ENCODE assay signal across 10 cellular contexts in the genomic region with DNA sequence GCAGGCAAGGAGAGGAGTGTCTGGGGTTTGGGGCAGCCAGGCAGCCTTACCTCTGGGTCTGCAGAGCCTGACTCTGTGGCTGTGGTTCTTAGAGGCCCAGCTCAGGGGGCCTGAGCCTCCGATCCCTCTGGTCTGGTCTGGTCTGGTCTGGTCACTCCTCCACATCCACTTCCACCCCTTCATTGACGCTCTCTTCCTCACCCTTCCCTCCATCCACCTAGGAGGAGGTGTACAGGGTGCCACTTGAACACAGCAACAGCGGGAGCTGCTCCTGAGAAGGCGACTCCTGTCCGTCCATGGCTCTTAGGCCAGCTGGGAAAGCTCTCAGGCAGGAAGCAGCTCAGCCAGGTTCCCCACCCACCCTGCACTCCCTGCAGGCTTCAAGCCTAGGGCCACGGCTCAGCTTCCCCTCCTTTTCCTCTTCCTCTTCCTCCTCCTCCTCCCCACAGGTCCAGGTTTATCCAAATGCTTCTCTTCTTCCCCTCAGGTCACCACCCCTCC. TPM values are rescaled to one million over a fixed set of nuclear protein-coding genes. Genes with fewer than 3 reads are reported as not detected.
DNase-seq lines count a peak whose midpoint lies in the region; ATAC-seq and TF ChIP-seq lines count a peak whose summit lies in the region.
"Had no signal": no experiment of that assay in that cellular context is flagged by ENCODE, and none has a peak within 500 bp of the region (broad histone marks: within the 10 kb centered on the region; RNA-seq: fewer than 3 reads in every experiment).

No MANE protein-coding gene starts in this region.

- H3K4me1 Mint-ChIP-seq in brain (peaks cover 14% of the 10 kb centered on the region), nephron progenitor cell (peaks cover 75% of the 10 kb centered on the region)

- H3K9me1 ChIP-seq in IMR-90 (ENCODE audit: insufficient read depth, low read length): peaks cover 14% of the 10 kb centered on the region

- DNase-seq in COLO668 (lab: John Stamatoyannopoulos, UW; ENCODE audit: unreplicated experiment) (peak; percentile 45), IMR-90 (peak; percentile 3), nephron progenitor cell (no peak), NK-92 (lab: John Stamatoyannopoulos, UW; ENCODE audit: unreplicated experiment) (no peak)
- no peak for DNase-seq in stimulated activated CD4-positive, alpha-beta T cell treated with anti-CD3 and anti-CD28 coated beads, Interleukin-15, amount 100 ng/mL, for 24 hours
- DNase-seq: effector CD8-positive, alpha-beta T cell; T-helper 9 cell had no signal

- H3K23ac ChIP-seq in IMR-90 (ENCODE audit: low read depth, low read length): no peak overlapping the region

- no peak overlapping the region for H3K4me3 ChIP-seq in IMR-90 (ENCODE audit: insufficient read depth, low read depth, low read length)
- H3K4me3 ChIP-seq: hepatocyte had no signal

- H2BK20ac ChIP-seq in IMR-90 (ENCODE audit: low read depth, low read length): peak overlapping the region; percentile 60

- no peaks in the 10 kb centered on the region for H3K36me3 Mint-ChIP-seq in brain
- H3K36me3 Mint-ChIP-seq in nephron progenitor cell (ENCODE audit: low read depth): no peaks in the 10 kb centered on the region

- intact Hi-C loops in IMR-90 (cut with micrococcal nuclease): loop anchor here (10.0 kb wide), 1 partner anchor 547 kb away; no protein-coding TSS in a partner anchor

- peak overlapping the region; percentile 72 for H4K91ac ChIP-seq in IMR-90 (ENCODE audit: insufficient read depth, low read depth, low read length)

- H3K9me3 Mint-ChIP-seq in brain (no peaks in the 10 kb centered on the region), nephron progenitor cell (no peaks in the 10 kb centered on the region)

- peak overlapping the region; percentile 27; the same call in 1 of the 2 replicates for H3K18ac ChIP-seq in IMR-90 (ENCODE audit: low read depth, low read length)

- peak overlapping the region; percentile 90 for H3K4ac ChIP-seq in IMR-90 (ENCODE audit: low read depth, low read length)

- peak overlapping the region in 3 of 5 experiments; percentile 2 to 75 (median 64) for H3K27ac Mint-ChIP-seq in brain
- peak overlapping the region; percentile 93 for H3K27ac Mint-ChIP-seq in nephron progenitor cell

- no peak overlapping the region for H3K9ac ChIP-seq in IMR-90 (ENCODE audit: low read depth, low read length)

- H3K4me3 Mint-ChIP-seq in brain: no peak overlapping the region
- H3K4me3 Mint-ChIP-seq in nephron progenitor cell: peak overlapping the region; percentile 62

- dilution Hi-C loops in IMR-90 (cut with HindIII; ENCODE audit: low sequenced_read_pairs, unreplicated experiment): no loop called here

- CTCF ChIA-PET in IMR-90 (lab: Yijun Ruan, JAX): no interaction called here

- H3K4me2 ChIP-seq in IMR-90 (ENCODE audit: low read depth, low read length): no peak overlapping the region
- H3K4me2 ChIP-seq: hepatocyte had no signal

- H3K36me3 ChIP-seq in IMR-90 (ENCODE audit: control insufficient read depth, insufficient read depth, low read length): no peaks in the 10 kb centered on the region

- no peak for TF ChIP-seq RAD21 in IMR-90 (IDR thresholded peaks at IDR 0.05; ENCODE audit: low read length)

- peak overlapping the region; percentile 12; the same call in 1 of the 2 replicates for H3K27ac ChIP-seq in IMR-90 (ENCODE audit: insufficient read depth, low read length)
- H3K27ac ChIP-seq: hepatocyte had no signal

- H2BK120ac ChIP-seq in IMR-90 (ENCODE audit: low read depth, low read length): peak overlapping the region; percentile 80

- H3K27me3 Mint-ChIP-seq in brain (no peaks in the 10 kb centered on the region), nephron progenitor cell (ENCODE audit: low read depth, poor library complexity) (peaks cover 7% of the 10 kb centered on the region)

- in situ Hi-C loops in IMR-90 (cut with MboI; ENCODE audit: low sequenced_read_pairs): no loop called here

- peak overlapping the region; percentile 36; the same call in 1 of the 3 replicates for H2BK15ac ChIP-seq in IMR-90 (ENCODE audit: low read depth, low read length)

- H4K8ac ChIP-seq in IMR-90 (ENCODE audit: low read depth in 2 of 2, low read length in 2 of 2): peak overlapping the region; percentile 5 to 74; a peak in 2 of 4 replicates

- no peak overlapping the region for H3K56ac ChIP-seq in IMR-90 (ENCODE audit: extremely low read depth, insufficient read depth, low read length)

- H3K14ac ChIP-seq in IMR-90 (replicated peaks; ENCODE audit: low read depth, low read length): peak overlapping the region; percentile 75

- no peak for TF ChIP-seq POLR2A in IMR-90 (IDR thresholded peaks at IDR 0.05; ENCODE audit: low read depth, low read length)

- H4K20me1 ChIP-seq in IMR-90 (ENCODE audit: insufficient read depth, low read length): no peaks in the 10 kb centered on the region

- POLR2A ChIA-PET in IMR-90 (lab: Charles Lee; ENCODE audit: unreplicated experiment): no interaction called here

- peaks cover 6% of the 10 kb centered on the region for H3K4me1 ChIP-seq in IMR-90 (ENCODE audit: control insufficient read depth, insufficient read depth, low read length)

- H4K5ac ChIP-seq in IMR-90 (ENCODE audit: low read depth, low read length): no peak overlapping the region

- H2AK5ac ChIP-seq in IMR-90 (ENCODE audit: low read depth, low read length): peak overlapping the region; percentile 92

- H2BK5ac ChIP-seq in IMR-90 (ENCODE audit: low read depth, low read length, poor library complexity, severe bottlenecking): peak overlapping the region; percentile 50

- no CpG with 5 or more reads among the region's 6 CpGs for WGBS in IMR-90 (ENCODE audit: extremely low coverage in 2 of 2, insufficient read length in 1 of 2), 2 experiments

- no peaks in the 10 kb centered on the region for H3K79me1 ChIP-seq in IMR-90 (ENCODE audit: low read depth in 1 of 2, low read length in 2 of 2)

- TF ChIP-seq CTCF in IMR-90 (conservative IDR thresholded peaks at IDR 0.05; ENCODE audit: low read depth, low read length) (no peak), brain (conservative IDR thresholded peaks at IDR 0.05) (no peak), nephron progenitor cell (IDR thresholded peaks at IDR 0.05) (no peak)

- no TSS peak for BruUV-seq in IMR-90 (replicated peaks; lab: Mats Ljungman, UMichigan)

- peak overlapping the region; percentile 84 for H2AFZ ChIP-seq in IMR-90 (replicated peaks; ENCODE audit: low read length, poor library complexity)
- H2AFZ ChIP-seq: hepatocyte had no signal

- H3K9me3 ChIP-seq in IMR-90 (ENCODE audit: control insufficient read depth, insufficient read depth, low read length): no peaks in the 10 kb centered on the region

- H2AK9ac ChIP-seq in IMR-90 (replicated peaks; ENCODE audit: low read depth, low read length, poor library complexity): peak overlapping the region; percentile 14

- H3K27me3 ChIP-seq in IMR-90 (ENCODE audit: control insufficient read depth, insufficient read depth, low read length): no peaks in the 10 kb centered on the region
- H3K27me3 ChIP-seq: hepatocyte had no signal

- ATAC-seq in IMR-90 (ENCODE audit: low read depth): peak; percentile 32
- no peak for ATAC-seq in HG03521 (IDR thresholded peaks at IDR 0.05; ENCODE audit: unreplicated experiment)

TF ChIP-seq in IMR-90, 13 proteins besides CTCF, POLR2A, EP300 and RAD21:
- TF ChIP-seq MAFK (IDR thresholded peaks at IDR 0.05; ENCODE audit: low read depth, low read length) (no peak), SMC3 (IDR thresholded peaks at IDR 0.05; ENCODE audit: low read depth, low read length) (no peak), MXI1 (IDR thresholded peaks at IDR 0.05; ENCODE audit: borderline replicate concordance, low read depth, low read length) (no peak), CHD1 (IDR thresholded peaks at IDR 0.05; ENCODE audit: low read depth, low read length) (no peak), MAZ (IDR thresholded peaks at IDR 0.05; ENCODE audit: borderline replicate concordance, low read depth, low read length) (no peak), ELK1 (IDR thresholded peaks at IDR 0.05; ENCODE audit: borderline replicate concordance, low read depth, low read length) (no peak), CEBPB (IDR thresholded peaks at IDR 0.05; ENCODE audit: low read depth, low read length) (no peak), RCOR1 (IDR thresholded peaks at IDR 0.05; ENCODE audit: insufficient replicate concordance, low read length) (no peak)

RNA-seq across cellular contexts. Expression of gene GPR55, which starts 16.9 kb away (rescaled TPM):
- total RNA-seq in IMR-90 (2012; rRNA removed): not detected in 2 replicates
- polyA plus RNA-seq in IMR-90 (2012; rRNA removed): 0.03 TPM in 1 of 2 replicates, not detected in the other
- not detected in 2 replicates for polyA plus RNA-seq in IMR-90 (2012; cell fraction: cytosol; rRNA removed)
- 0.02 and 0.05 TPM in 2 replicates for polyA plus RNA-seq in IMR-90 (2012; cell fraction: nucleus; rRNA removed; ENCODE audit: low replicate concordance)
- 0.08 TPM for polyA plus RNA-seq in brain (ENCODE audit: insufficient read depth, low read depth, low replicate concordance)
- polyA plus RNA-seq: hepatocyte had no signal

RNA-seq across cellular contexts. Expression of gene ITM2C, which starts 43.4 kb away (rescaled TPM):
- total RNA-seq in IMR-90 (2012; rRNA removed): 35.8 and 46.8 TPM in 2 replicates
- polyA plus RNA-seq in IMR-90 (2012; rRNA removed): 274 and 275 TPM in 2 replicates
- polyA plus RNA-seq in IMR-90 (2012; cell fraction: cytosol; rRNA removed): 429 TPM in 2 replicates
- polyA plus RNA-seq in IMR-90 (2012; cell fraction: nucleus; rRNA removed; ENCODE audit: low replicate concordance): 107 and 149 TPM in 2 replicates
- polyA plus RNA-seq in brain (ENCODE audit: insufficient read depth, low read depth, low replicate concordance): 519 TPM

Comparison
In these comparisons a context has a peak if more than half of its experiments do, and no peak if none do; other contexts are left out.
1. DNase-seq: peak in COLO668 (single experiment) and IMR-90 (single experiment); none in nephron progenitor cell (single experiment), stimulated activated CD4-positive, alpha-beta T cell treated with anti-CD3 and anti-CD28 coated beads, Interleukin-15, amount 100 ng/mL, for 24 hours (single experiment) and NK-92 (single experiment).